Comparison of ENCODE assay signal across 11 cellular contexts in genomic region chr6:18192026-18192425, GRCh38.
"Had no signal": no experiment of that assay in that cellular context is flagged by ENCODE, and none has a peak within 500 bp of the region (broad histone marks: within the 10 kb centered on the region; RNA-seq: fewer than 3 reads in every experiment).

No MANE protein-coding gene starts in this region.

- H3K9ac ChIP-seq: GM23248 had no signal

- ATAC-seq: GM23338, HCT116 had no signal

- H3K4me2 ChIP-seq: GM23338 had no signal

- H3K27ac ChIP-seq: GM23248 had no signal

- H2AFZ ChIP-seq: GM23248, GM23338 had no signal

- DNase-seq: GM23248, GOT3, H7, H9, HCEC 1CT, HFFc6 had no signal

- H3K4me3 Mint-ChIP-seq: GM23338, H9, HFFc6 had no signal

- H3K4me3 ChIP-seq: GM23248, GM23338, HAP-1 had no signal

- H3K4me1 ChIP-seq: HAP-1 had no signal

- H3K9me3 Mint-ChIP-seq: GM23338, H9, HFFc6 had no signal

- H3K9me3 ChIP-seq: HAP-1 had no signal

- FAIRE-seq: H1, H54 had no signal

- H3K27ac Mint-ChIP-seq: GM23338, H9, HFFc6 had no signal
